In genomic region chr6:69696273-69696672, GRCh38 we compare ENCODE assay signal across 9 cellular contexts.
DNase-seq lines count a peak whose midpoint lies in the region; ATAC-seq, FAIRE-seq and TF ChIP-seq lines count a peak whose summit lies in the region.
"Had no signal": no experiment of that assay in that cellular context is flagged by ENCODE, and none has a peak within 500 bp of the region (broad histone marks: within the 10 kb centered on the region; RNA-seq: fewer than 3 reads in every experiment).

No MANE protein-coding gene starts in this region.

- no peak for FAIRE-seq in bronchial epithelial cell (lab: Jason Lieb, UNC)

- peak; percentile 82 for ATAC-seq in GM18502 (IDR thresholded peaks at IDR 0.05; ENCODE audit: poor library complexity, unreplicated experiment)
- peak; percentile 68 for ATAC-seq in GM19455 (IDR thresholded peaks at IDR 0.05; ENCODE audit: unreplicated experiment)
- ATAC-seq in HG03565 (IDR thresholded peaks at IDR 0.05; ENCODE audit: unreplicated experiment): peak; percentile 75
- ATAC-seq in GM18517 (IDR thresholded peaks at IDR 0.05; ENCODE audit: unreplicated experiment): no peak

- no peaks in the 10 kb centered on the region for H3K36me3 ChIP-seq in bronchial epithelial cell (ENCODE audit: control insufficient read depth, insufficient read depth, low read length)

- no peak overlapping the region for H3K4me3 ChIP-seq in bronchial epithelial cell (ENCODE audit: low read depth, low read length)

- no peak for TF ChIP-seq CTCF in bronchial epithelial cell (IDR thresholded peaks at IDR 0.05; ENCODE audit: insufficient read depth, low read length, severe bottlenecking)

- H3K27me3 ChIP-seq in bronchial epithelial cell (ENCODE audit: control insufficient read depth, insufficient read depth, low read length): no peaks in the 10 kb centered on the region

- DNase-seq in bronchial epithelial cell (ENCODE audit: low read depth) (peak; percentile 13), NCI-H2029 treated with DMSO at 0.1 percent for 48 hours (lab: John Stamatoyannopoulos, UW) (no peak), NCI-H2029 (lab: John Stamatoyannopoulos, UW) (no peak)
- DNase-seq in stimulated activated CD4-positive, alpha-beta T cell treated with anti-CD3 and anti-CD28 coated beads, Interleukin-2, amount 100 ng/mL, for 48 hours: no peak
- DNase-seq: T-helper 9 cell had no signal
